1 cellular context compared by ENCODE assay signal in genomic region chr9:94178927-94179326, GRCh38.
TF ChIP-seq lines count a peak whose summit lies in the region.

No MANE protein-coding gene starts in this region.

TF ChIP-seq in GM12878, 131 proteins besides CTCF, POLR2A, EP300 and RAD21 (continued from another document):
- no peak for TF ChIP-seq HSF1 (IDR thresholded peaks at IDR 0.05; ENCODE audit: low read depth, low read length)
- TF ChIP-seq NR2C1 (IDR thresholded peaks at IDR 0.05) = no peak
- TF ChIP-seq TCF7 (IDR thresholded peaks at IDR 0.05; ENCODE audit: borderline replicate concordance) = no peak
- TF ChIP-seq ZBTB11 (CRISPR knock-in tag; IDR thresholded peaks at IDR 0.05) = no peak
- no peak for TF ChIP-seq KLF5 (IDR thresholded peaks at IDR 0.05; ENCODE audit: partially characterized antibody)
- TF ChIP-seq STAT1 (conservative IDR thresholded peaks at IDR 0.05) = no peak
- TF ChIP-seq STAT3 (IDR thresholded peaks at IDR 0.05; ENCODE audit: low read depth, low read length) = no peak
- 0 out of 2 replicates have a peak, but pooled peaks have one; percentile 35 for TF ChIP-seq GABPA (IDR thresholded peaks at IDR 0.05; ENCODE audit: low read depth)
- TF ChIP-seq KDM1A (IDR thresholded peaks at IDR 0.05; ENCODE audit: borderline replicate concordance) = no peak
- TF ChIP-seq SIN3A (IDR thresholded peaks at IDR 0.05; ENCODE audit: low read depth, low read length) = peak; percentile 58; the same call in 1 of the 2 replicates
- TF ChIP-seq FOXM1 (IDR thresholded peaks at IDR 0.05; ENCODE audit: low read depth, low read length) = no peak
- TF ChIP-seq MAX (IDR thresholded peaks at IDR 0.05; ENCODE audit: low read depth, low read length) = 0 out of 2 replicates have a peak, but pooled peaks have one; percentile 31
- TF ChIP-seq PBX3 (IDR thresholded peaks at IDR 0.05; ENCODE audit: insufficient replicate concordance, low read depth, low read length) = no peak
- no peak for TF ChIP-seq RCOR1 (conservative IDR thresholded peaks at IDR 0.05; ENCODE audit: low read depth, low read length)
- no peak for TF ChIP-seq CREM (IDR thresholded peaks at IDR 0.05; ENCODE audit: low read depth)
- TF ChIP-seq FOXK2 (IDR thresholded peaks at IDR 0.05) = no peak
- no peak for TF ChIP-seq NKRF (conservative IDR thresholded peaks at IDR 0.05)
- 0 out of 2 replicates have a peak, but pooled peaks have one; percentile 14 for TF ChIP-seq ATF2 (IDR thresholded peaks at IDR 0.05; ENCODE audit: low read length)
- no peak for TF ChIP-seq ATF7 (IDR thresholded peaks at IDR 0.05; ENCODE audit: low read depth)
- TF ChIP-seq PML (IDR thresholded peaks at IDR 0.05; ENCODE audit: low read length) = no peak
- TF ChIP-seq BRCA1 (IDR thresholded peaks at IDR 0.05; ENCODE audit: low read depth, low read length) = no peak
- no peak for TF ChIP-seq CEBPZ (IDR thresholded peaks at IDR 0.05; ENCODE audit: low read depth, low read length)
- TF ChIP-seq YBX1 (IDR thresholded peaks at IDR 0.05) = no peak
- peak; percentile 62; the same call in 1 of the 2 replicates for TF ChIP-seq RFX5 (IDR thresholded peaks at IDR 0.05; ENCODE audit: low read depth, low read length)
- TF ChIP-seq ZZZ3 (IDR thresholded peaks at IDR 0.05; ENCODE audit: control insufficient read depth, insufficient read length, low read depth) = no peak
- no peak for TF ChIP-seq GATAD2B (conservative IDR thresholded peaks at IDR 0.05; ENCODE audit: low read depth)
- TF ChIP-seq RELA (IDR thresholded peaks at IDR 0.05; ENCODE audit: borderline replicate concordance, partially characterized antibody) = no peak
- TF ChIP-seq SPI1 (IDR thresholded peaks at IDR 0.05; ENCODE audit: borderline replicate concordance, insufficient read depth, low read depth, low read length) = no peak
- TF ChIP-seq SMC3 (IDR thresholded peaks at IDR 0.05; ENCODE audit: borderline replicate concordance, low read length) = no peak
- no peak for TF ChIP-seq SUPT20H (IDR thresholded peaks at IDR 0.05; ENCODE audit: borderline replicate concordance, control insufficient read depth, low read depth, low read length)
- no peak for TF ChIP-seq CHD2 (IDR thresholded peaks at IDR 0.05; ENCODE audit: borderline replicate concordance, low read depth, low read length)
- no peak for TF ChIP-seq ZNF622 (IDR thresholded peaks at IDR 0.05)
- no peak for TF ChIP-seq TCF3 (IDR thresholded peaks at IDR 0.05; ENCODE audit: borderline replicate concordance, insufficient read depth, low read depth, low read length)
- no peak for TF ChIP-seq REST (IDR thresholded peaks at IDR 0.05; ENCODE audit: low read depth, low read length)
- TF ChIP-seq EED (IDR thresholded peaks at IDR 0.05; ENCODE audit: low read depth) = no peak
- no peak for TF ChIP-seq ZNF217 (IDR thresholded peaks at IDR 0.05)
- TF ChIP-seq ATF3 (IDR thresholded peaks at IDR 0.05; ENCODE audit: borderline replicate concordance, extremely low read depth, low read depth, low read length) = no peak
